ENCODE assay signal across 8 cellular contexts in the genomic region with DNA sequence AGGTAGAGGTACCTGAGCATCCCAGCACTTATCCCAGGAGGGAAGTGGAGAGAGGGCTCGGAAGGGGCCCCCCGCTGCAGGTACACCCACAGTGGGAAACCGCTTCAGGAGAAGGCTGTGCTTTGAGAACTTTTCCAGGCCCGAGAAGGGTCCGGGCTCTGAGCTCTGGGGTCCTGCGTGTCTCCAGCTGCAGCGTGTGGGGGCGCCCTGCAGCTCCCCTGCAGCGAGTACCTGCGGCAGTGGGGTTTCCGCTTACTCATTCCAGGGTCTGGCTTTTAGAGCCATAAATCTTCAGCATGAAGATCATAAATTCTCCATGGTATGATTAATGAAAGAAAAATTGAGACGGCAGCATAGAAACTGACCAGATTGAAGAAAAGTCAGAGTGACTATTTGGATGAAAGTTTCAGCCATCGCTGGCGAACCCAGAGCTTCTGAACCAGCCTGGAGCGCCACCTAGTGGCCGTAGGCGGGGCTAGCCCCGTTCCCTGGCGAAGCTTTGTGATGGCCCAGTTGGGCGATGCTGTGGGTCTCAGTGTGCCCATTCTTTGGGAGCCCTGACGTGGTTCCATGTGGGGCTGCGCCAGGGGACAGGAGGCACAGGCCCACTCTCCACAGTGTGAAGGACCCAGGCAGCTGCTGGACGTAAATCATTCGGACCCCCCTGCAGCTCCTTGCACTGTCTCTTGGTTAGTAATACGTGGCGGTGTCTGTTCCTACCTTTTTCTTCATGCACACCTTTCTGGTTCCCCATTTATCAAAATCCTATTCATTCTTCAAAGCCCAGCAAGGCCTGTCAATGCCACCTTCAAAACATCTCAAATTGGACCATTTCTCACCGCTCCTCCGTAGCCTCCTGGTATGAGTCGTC.
A peak's percentile ranks its signal among the peaks of the same experiment; 100 is the strongest.
DNase-seq lines count a peak whose midpoint lies in the region; ATAC-seq and TF ChIP-seq lines count a peak whose summit lies in the region.

No MANE protein-coding gene starts in this region.

- no peak overlapping the region for H3K27ac ChIP-seq in OCI-LY3 (ENCODE audit: low read length)
- H3K27ac ChIP-seq in esophagus squamous epithelium, result no peak overlapping the region

- peaks cover 35% of the 10 kb centered on the region for H3K27me3 ChIP-seq in OCI-LY3 (ENCODE audit: low read depth, low read length)
- no peaks in the 10 kb centered on the region for H3K27me3 ChIP-seq in esophagus squamous epithelium

- H3K4me1 ChIP-seq in OCI-LY3 (ENCODE audit: low read length) (peaks cover 4% of the 10 kb centered on the region; the same call in 1 of the 2 replicates), esophagus squamous epithelium (peaks cover 4 to 28% (median 10%) of the 10 kb centered on the region in 3 donors)

- no peak for TF ChIP-seq POLR2A in esophagus squamous epithelium (IDR thresholded peaks at IDR 0.05)

- no peaks in the 10 kb centered on the region for H3K9me3 ChIP-seq in OCI-LY3 (ENCODE audit: insufficient read depth, low read length)
- no peaks in the 10 kb centered on the region for H3K9me3 ChIP-seq in esophagus squamous epithelium

- peaks cover 16% of the 10 kb centered on the region for H3K27me3 Mint-ChIP-seq in nephron (ENCODE audit: low read depth)

- DNase-seq in Caki2 (ENCODE audit: low read depth), result peak; percentile 17
- DNase-seq in activated T-cell treated with anti-CD3 and anti-CD28 coated beads, Interleukin-2, amount 50 U/mL, for 1 hour, result peak; percentile 75
- no peak for DNase-seq in esophagus squamous epithelium (lab: John Stamatoyannopoulos, UW)
- DNase-seq in stimulated activated naive CD4-positive, alpha-beta T cell (lab: John Stamatoyannopoulos, UW), result peak; percentile 32 to 73 (median 56)

- in situ Hi-C loops in Caki2 (cut with HindIII; ENCODE audit: low pct_unique_long_range_greater_than_20kb, low sequenced_read_pairs), result no loop called here

- H2AFZ ChIP-seq in OCI-LY3 (ENCODE audit: low read depth, low read length), result no peak overlapping the region; the same call in 1 of the 2 replicates

- H3K4me2 ChIP-seq in OCI-LY3 (ENCODE audit: low read length), result peak overlapping the region; percentile 76

- ATAC-seq in HG03460 (IDR thresholded peaks at IDR 0.05; ENCODE audit: unreplicated experiment) (peak; percentile 50), HG03571 (IDR thresholded peaks at IDR 0.05; ENCODE audit: unreplicated experiment) (no peak)

- no peak overlapping the region for H3K9ac ChIP-seq in OCI-LY3 (ENCODE audit: low read length)

- H3K36me3 ChIP-seq in OCI-LY3 (replicated peaks; ENCODE audit: low read depth, low read length) (no peaks in the 10 kb centered on the region), esophagus squamous epithelium (peaks cover 0 to 17% (median 0%) of the 10 kb centered on the region in 3 donors)

- H3K4me3 Mint-ChIP-seq in nephron, result no peak overlapping the region

- H3K27ac Mint-ChIP-seq in nephron, result no peak overlapping the region

- H3K4me1 Mint-ChIP-seq in nephron, result peaks cover 62% of the 10 kb centered on the region

- H3K4me3 ChIP-seq in OCI-LY3 (ENCODE audit: low read length) (peak overlapping the region; percentile 51; the same call in 1 of the 2 replicates), esophagus squamous epithelium (no peak overlapping the region)

- peaks cover 3% of the 10 kb centered on the region for H3K36me3 Mint-ChIP-seq in nephron (ENCODE audit: low read depth)

- intact Hi-C loops in esophagus squamous epithelium (cut with DNase I), result loop anchor here (5.0 kb wide), 1 partner anchor 138 kb away; no protein-coding TSS in a partner anchor

- H4K20me1 ChIP-seq in OCI-LY3 (ENCODE audit: insufficient read depth, low read length), result no peaks in the 10 kb centered on the region

- no peaks in the 10 kb centered on the region for H3K9me3 Mint-ChIP-seq in nephron

- 43 to 55% methylated on average over 18 to 27 of the region's 29 CpGs for WGBS in esophagus squamous epithelium, 2 donors

- no peaks in the 10 kb centered on the region for H3K79me2 ChIP-seq in OCI-LY3 (ENCODE audit: low read length)

- TF ChIP-seq CTCF in OCI-LY3 (IDR thresholded peaks at IDR 0.05; ENCODE audit: low read depth, low read length), result peak; percentile 90
- peak; percentile 67 to 97 (median 94) for TF ChIP-seq CTCF in esophagus squamous epithelium (IDR thresholded peaks at IDR 0.05)
- TF ChIP-seq CTCF in nephron (IDR thresholded peaks at IDR 0.05; ENCODE audit: unreplicated experiment in 3 of 3), result peak; percentile 98 to 99 (median 98)
